In genomic region chr18:76686737-76687231, GRCh38 we compare ENCODE assay signal across 9 cellular contexts.
DNase-seq lines count a peak whose midpoint lies in the region; ATAC-seq, FAIRE-seq and TF ChIP-seq lines count a peak whose summit lies in the region.
"Had no signal": no experiment of that assay in that cellular context is flagged by ENCODE, and none has a peak within 500 bp of the region (broad histone marks: within the 10 kb centered on the region; RNA-seq: fewer than 3 reads in every experiment).

No MANE protein-coding gene starts in this region.

- intact Hi-C loops in activated CD4-positive, alpha-beta T cell treated with anti-CD3 and anti-CD28 coated beads for 36 hours (cut with DNase I, micrococcal nuclease), result loop anchor here (1.0 kb wide), 1 partner anchor 287 kb away; no protein-coding TSS in a partner anchor
- intact Hi-C loops in dorsolateral prefrontal cortex (cut with DNase I), result loop anchor here (5.0 kb wide), 2 partner anchors 279 to 289 kb away; no protein-coding TSS in a partner anchor
- intact Hi-C loops in lower lobe of right lung (cut with DNase I), result no loop called here

- no peaks in the 10 kb centered on the region for H3K9me3 ChIP-seq in lower lobe of right lung

- H3K9me3 Mint-ChIP-seq in activated CD4-positive, alpha-beta T cell treated with anti-CD3 and anti-CD28 coated beads for 36 hours (ENCODE audit: low read depth), result no peaks in the 10 kb centered on the region
- H3K9me3 Mint-ChIP-seq: CD4-positive, alpha-beta memory T cell had no signal

- no peak overlapping the region for H3K4me3 Mint-ChIP-seq in activated CD4-positive, alpha-beta T cell treated with anti-CD3 and anti-CD28 coated beads for 36 hours

- H3K4me1 Mint-ChIP-seq in activated CD4-positive, alpha-beta T cell treated with anti-CD3 and anti-CD28 coated beads for 36 hours, result peaks cover 9% of the 10 kb centered on the region

- CTCF ChIA-PET in activated CD4-positive, alpha-beta T cell treated with anti-CD3 and anti-CD28 coated beads for 36 hours (lab: Charles Lee), result interaction anchor here (0.6 to 1.3 kb wide), 8 partner anchors 23 to 299 kb away, joined by 3 to 7 read pairs (median 4); no protein-coding TSS in a partner anchor

- peaks cover 0 to 41% (median 0%) of the 10 kb centered on the region in 45 donors for H3K27me3 ChIP-seq in dorsolateral prefrontal cortex
- H3K27me3 ChIP-seq in lower lobe of right lung (ENCODE audit: low read depth), result peaks cover 14% of the 10 kb centered on the region

- no peak for FAIRE-seq in urothelium cell line (lab: Jason Lieb, UNC)

- TF ChIP-seq CTCF in dorsolateral prefrontal cortex (IDR thresholded peaks at IDR 0.05 in 54 of 56, conservative IDR thresholded peaks at IDR 0.05 in 2 of 56; ENCODE audit: low read depth in 1 of 56, partially characterized antibody in 56 of 56) (peak; percentile 30 to 76 (median 58)), lower lobe of right lung (IDR thresholded peaks at IDR 0.05) (peak; percentile 61)

- peak; percentile 63 for DNase-seq in activated CD4-positive, alpha-beta T cell treated with anti-CD3 and anti-CD28 coated beads for 36 hours
- DNase-seq in activated CD4-positive, alpha-beta T cell treated with anti-CD3 and anti-CD28 coated beads, Interleukin-2, amount 50 U/mL, for 4 hours, result no peak
- peak; percentile 44 for DNase-seq in HCEC 1CT
- peak; percentile 68 for DNase-seq in NCI-H1092 (lab: John Stamatoyannopoulos, UW)
- peak; percentile 68 for DNase-seq in SKM-1 treated with dmso at 0.1 percent for 144 hours (lab: John Stamatoyannopoulos, UW; ENCODE audit: unreplicated experiment)
- DNase-seq in dorsolateral prefrontal cortex, result peak in 7 of 10 donors; percentile 14 to 76 (median 57)
- peak; percentile 67 for DNase-seq in lower lobe of right lung
- peak; percentile 76 for DNase-seq in urothelium cell line (ENCODE audit: low spot score)

- ATAC-seq in activated CD4-positive, alpha-beta T cell treated with anti-CD3 and anti-CD28 coated beads for 36 hours, result peak; percentile 68
- ATAC-seq in lower lobe of right lung, result peak; percentile 85 to 89

- peaks cover 7% of the 10 kb centered on the region for H3K4me1 ChIP-seq in lower lobe of right lung

- H3K27me3 Mint-ChIP-seq in activated CD4-positive, alpha-beta T cell treated with anti-CD3 and anti-CD28 coated beads for 36 hours, result peaks cover 11% of the 10 kb centered on the region

- H3K4me3 ChIP-seq in dorsolateral prefrontal cortex (no peak overlapping the region), lower lobe of right lung (no peak overlapping the region)

- no peak overlapping the region for H3K27ac Mint-ChIP-seq in activated CD4-positive, alpha-beta T cell treated with anti-CD3 and anti-CD28 coated beads for 36 hours

- H3K36me3 ChIP-seq in lower lobe of right lung, result no peaks in the 10 kb centered on the region

- POLR2A ChIA-PET in activated CD4-positive, alpha-beta T cell treated with anti-CD3 and anti-CD28 coated beads for 36 hours (lab: Charles Lee), result no interaction called here

- H3K36me3 Mint-ChIP-seq in activated CD4-positive, alpha-beta T cell treated with anti-CD3 and anti-CD28 coated beads for 36 hours (ENCODE audit: low read depth), result no peaks in the 10 kb centered on the region
- H3K36me3 Mint-ChIP-seq: CD4-positive, alpha-beta memory T cell had no signal

- H3K27ac ChIP-seq in dorsolateral prefrontal cortex, result peak overlapping the region in 2 of 59 donors; percentile 37 to 45
- H3K27ac ChIP-seq in lower lobe of right lung, result peak overlapping the region; percentile 31

Comparison
In these comparisons a context has a peak if more than half of its experiments do, and no peak if none do; other contexts are left out.
1. DNase-seq: peak in activated CD4-positive, alpha-beta T cell treated with anti-CD3 and anti-CD28 coated beads for 36 hours (single experiment), HCEC 1CT (single experiment), NCI-H1092 (single experiment), SKM-1 treated with dmso at 0.1 percent for 144 hours (single experiment), dorsolateral prefrontal cortex (7 of 10), lower lobe of right lung (single experiment) and urothelium cell line (single experiment); none in activated CD4-positive, alpha-beta T cell treated with anti-CD3 and anti-CD28 coated beads, Interleukin-2, amount 50 U/mL, for 4 hours (0 of 2).